8 cellular contexts compared by ENCODE assay signal in the genomic region with DNA sequence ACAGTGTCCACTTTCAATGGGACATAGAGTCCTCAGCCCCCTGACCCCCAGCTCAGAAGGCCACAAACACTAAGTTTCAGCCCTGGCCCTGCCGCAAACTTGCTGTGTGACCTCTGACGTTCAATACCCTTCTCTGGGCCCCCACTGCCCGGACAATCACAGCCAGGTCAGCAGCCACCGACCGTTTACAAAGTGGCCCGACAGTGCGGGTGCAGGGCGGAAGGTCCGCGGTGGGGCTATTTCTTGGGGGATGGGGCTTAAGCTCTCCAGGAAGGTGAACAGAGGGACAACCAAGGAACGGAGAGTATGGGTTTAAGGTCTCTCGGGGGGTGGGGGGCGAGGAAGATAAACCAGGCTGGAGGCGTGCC. TPM values are rescaled to one million over a fixed set of nuclear protein-coding genes. Genes with fewer than 3 reads are reported as not detected.
DNase-seq lines count a peak whose midpoint lies in the region; ATAC-seq and TF ChIP-seq lines count a peak whose summit lies in the region.

No MANE protein-coding gene starts in this region.

- TF ChIP-seq EP300 in upper lobe of left lung (IDR thresholded peaks at IDR 0.05) = no peak

- peak overlapping the region; percentile 53 to 90 (median 84) for H3K4me3 ChIP-seq in upper lobe of left lung

- peak overlapping the region; percentile 98 for H3K27ac Mint-ChIP-seq in activated naive CD4-positive, alpha-beta T cell treated with anti-CD3 and anti-CD28 coated beads, Interleukin-2, amount 50 U/mL, for 24 hours
- peak overlapping the region; percentile 98 to 100 (median 100) for H3K27ac Mint-ChIP-seq in brain
- peak overlapping the region; percentile 92 for H3K27ac Mint-ChIP-seq in memory B cell

- no peaks in the 10 kb centered on the region for H3K9me3 Mint-ChIP-seq in activated naive CD4-positive, alpha-beta T cell treated with anti-CD3 and anti-CD28 coated beads, Interleukin-2, amount 50 U/mL, for 24 hours
- H3K9me3 Mint-ChIP-seq in brain (peaks cover 0 to 3% (median 0%) of the 10 kb centered on the region in 5 experiments), memory B cell (no peaks in the 10 kb centered on the region)

- peaks cover 10% of the 10 kb centered on the region for H3K36me3 Mint-ChIP-seq in activated naive CD4-positive, alpha-beta T cell treated with anti-CD3 and anti-CD28 coated beads, Interleukin-2, amount 50 U/mL, for 24 hours
- peaks cover 37% of the 10 kb centered on the region for H3K36me3 Mint-ChIP-seq in brain
- H3K36me3 Mint-ChIP-seq in memory B cell = peaks cover 12% of the 10 kb centered on the region

- 2 to 3% methylated on average over 9 to 14 of the region's 14 CpGs for WGBS in upper lobe of left lung, 2 donors

- H3K27ac ChIP-seq in upper lobe of left lung = peak overlapping the region; percentile 84 to 98 (median 91)

- H3K4me1 Mint-ChIP-seq in activated naive CD4-positive, alpha-beta T cell treated with anti-CD3 and anti-CD28 coated beads, Interleukin-2, amount 50 U/mL, for 24 hours = peaks cover 32% of the 10 kb centered on the region
- H3K4me1 Mint-ChIP-seq in brain (peaks cover 48% of the 10 kb centered on the region), memory B cell (peaks cover 25% of the 10 kb centered on the region)

- H3K4me3 Mint-ChIP-seq in activated naive CD4-positive, alpha-beta T cell treated with anti-CD3 and anti-CD28 coated beads, Interleukin-2, amount 50 U/mL, for 24 hours = peak overlapping the region; percentile 97
- H3K4me3 Mint-ChIP-seq in brain (peak overlapping the region; percentile 93 to 98 (median 97)), memory B cell (peak overlapping the region; percentile 93)

- no peak for DNase-seq in activated naive CD4-positive, alpha-beta T cell (lab: John Stamatoyannopoulos, UW)
- DNase-seq in memory B cell (ENCODE audit: low spot score in 2 of 2) = no peak
- DNase-seq in upper lobe of left lung = no peak
- DNase-seq in MV-4-11 (lab: John Stamatoyannopoulos, UW) = no peak
- DNase-seq in NCI-H226 = no peak
- DNase-seq in GM20000 (ENCODE audit: low spot score) = no peak

- TF ChIP-seq CTCF in brain (conservative IDR thresholded peaks at IDR 0.05) (no peak), upper lobe of left lung (IDR thresholded peaks at IDR 0.05) (no peak), GM20000 (IDR thresholded peaks at IDR 0.05; ENCODE audit: extremely low read depth, missing control alignments) (no peak)

- ATAC-seq in memory B cell (ENCODE audit: low read depth) (no peak), upper lobe of left lung (ENCODE audit: low FRiP score in 2 of 2) (no peak)

- peaks cover 7 to 42% (median 27%) of the 10 kb centered on the region in 4 donors for H3K36me3 ChIP-seq in upper lobe of left lung

- no peaks in the 10 kb centered on the region for H3K27me3 ChIP-seq in upper lobe of left lung

- H3K27me3 Mint-ChIP-seq in activated naive CD4-positive, alpha-beta T cell treated with anti-CD3 and anti-CD28 coated beads, Interleukin-2, amount 50 U/mL, for 24 hours = no peaks in the 10 kb centered on the region
- H3K27me3 Mint-ChIP-seq in brain = peaks cover 17% of the 10 kb centered on the region
- H3K27me3 Mint-ChIP-seq in memory B cell = no peaks in the 10 kb centered on the region

- peaks cover 27 to 49% (median 30%) of the 10 kb centered on the region in 4 donors for H3K4me1 ChIP-seq in upper lobe of left lung

- TF ChIP-seq POLR2A in upper lobe of left lung (IDR thresholded peaks at IDR 0.05) = no peak

- no peaks in the 10 kb centered on the region for H3K9me3 ChIP-seq in upper lobe of left lung

RNA-seq across cellular contexts. Expression of gene SMIM7, which starts 0.5 kb away (rescaled TPM):
- polyA plus RNA-seq in brain (ENCODE audit: insufficient read depth, low read depth, low replicate concordance) = 82.9 TPM
- total RNA-seq in upper lobe of left lung = 100 to 1,000 TPM in 1 of 6 donors, 10 to 100 TPM in 5; 71.8 to 129 (median 80.4) TPM

RNA-seq across cellular contexts. Expression of gene TMEM38A, which starts 1.5 kb away (rescaled TPM):
- polyA plus RNA-seq in brain (ENCODE audit: insufficient read depth, low read depth, low replicate concordance) = 10.8 TPM
- 1 to 10 TPM; 5.1 to 8.4 (median 5.9) TPM for total RNA-seq in upper lobe of left lung

RNA-seq across cellular contexts. Expression of gene MED26, which starts 31.4 kb away (rescaled TPM):
- 5.6 TPM for polyA plus RNA-seq in brain (ENCODE audit: insufficient read depth, low read depth, low replicate concordance)
- total RNA-seq in upper lobe of left lung = 10 to 100 TPM; 12.6 to 26.5 (median 13.8) TPM
